16 cellular contexts compared by ENCODE assay signal in genomic region chr7:111014074-111014473, GRCh38.
DNase-seq lines count a peak whose midpoint lies in the region; ATAC-seq, FAIRE-seq and TF ChIP-seq lines count a peak whose summit lies in the region.
"Had no signal": no experiment of that assay in that cellular context is flagged by ENCODE, and none has a peak within 500 bp of the region (broad histone marks: within the 10 kb centered on the region; RNA-seq: fewer than 3 reads in every experiment).

No MANE protein-coding gene starts in this region.

- no peak for TF ChIP-seq RAD21 in HepG2 (CRISPR knock-in tag; IDR thresholded peaks at IDR 0.05)

- H3K4me2 ChIP-seq in HepG2 (ENCODE audit: low read depth, low read length): no peak overlapping the region

- peak overlapping the region; percentile 55 for H3K4me3 Mint-ChIP-seq in activated CD4-positive, alpha-beta T cell treated with anti-CD3 and anti-CD28 coated beads, Interleukin-2, amount 10 ng/mL, durations not matched to agents 24 days and 14 days
- no peak overlapping the region for H3K4me3 Mint-ChIP-seq in CD8-positive, alpha-beta memory T cell
- peak overlapping the region; percentile 85 for H3K4me3 Mint-ChIP-seq in activated T-helper 17 cell treated with anti-CD3 and anti-CD28 coated beads, Interleukin-2, amount 50 U/mL, for 72 hours
- H3K4me3 Mint-ChIP-seq in glutamatergic neuron (ENCODE audit: unreplicated experiment): no peak overlapping the region

- TF ChIP-seq CTCF in HepG2 (CRISPR knock-in tag; IDR thresholded peaks at IDR 0.05) (no peak), glutamatergic neuron (IDR thresholded peaks at IDR 0.05; ENCODE audit: partially characterized antibody, unreplicated experiment) (no peak), body of pancreas (IDR thresholded peaks at IDR 0.05) (no peak)

- no peaks in the 10 kb centered on the region for H3K79me2 ChIP-seq in HepG2 (ENCODE audit: insufficient read depth, low read length)

- POLR2A ChIA-PET in CD8-positive, alpha-beta memory T cell (lab: Charles Lee): interaction anchor here (0.6 kb wide), 1 partner anchor 77 kb away, joined by 3 read pairs; no protein-coding TSS in a partner anchor
- POLR2A ChIA-PET in HepG2 (lab: Yijun Ruan, JAX): no interaction called here

- 63% methylated on average over 6 of the region's 6 CpGs for WGBS in HepG2 (ENCODE audit: low lambda C conversion rate)
- 91 to 92% methylated on average over 6 of the region's 6 CpGs for WGBS in body of pancreas, 2 donors

- FAIRE-seq in HepG2 (lab: Jason Lieb, UNC): no peak
- FAIRE-seq: small intestine had no signal

- H3K27me3 Mint-ChIP-seq in activated CD4-positive, alpha-beta T cell treated with anti-CD3 and anti-CD28 coated beads, Interleukin-2, amount 10 ng/mL, durations not matched to agents 24 days and 14 days: no peaks in the 10 kb centered on the region
- H3K27me3 Mint-ChIP-seq in CD8-positive, alpha-beta memory T cell: no peaks in the 10 kb centered on the region
- H3K27me3 Mint-ChIP-seq in activated T-helper 17 cell treated with anti-CD3 and anti-CD28 coated beads, Interleukin-2, amount 50 U/mL, for 72 hours: no peaks in the 10 kb centered on the region
- no peaks in the 10 kb centered on the region for H3K27me3 Mint-ChIP-seq in glutamatergic neuron (ENCODE audit: unreplicated experiment)

- peaks cover 65% of the 10 kb centered on the region for H3K4me1 ChIP-seq in CD8-positive, alpha-beta memory T cell (ENCODE audit: insufficient read depth, low read length)
- H3K4me1 ChIP-seq in HepG2 (ENCODE audit: insufficient read depth, low read length): 0 out of 2 replicates have a peak, but pooled peaks cover 3% of the 10 kb centered on the region
- no peaks in the 10 kb centered on the region for H3K4me1 ChIP-seq in body of pancreas

- peak overlapping the region; percentile 85 for H3K27ac Mint-ChIP-seq in activated CD4-positive, alpha-beta T cell treated with anti-CD3 and anti-CD28 coated beads, Interleukin-2, amount 10 ng/mL, durations not matched to agents 24 days and 14 days
- peak overlapping the region in 5 of 8 donors; percentile 8 to 94 (median 49) for H3K27ac Mint-ChIP-seq in CD8-positive, alpha-beta memory T cell
- peak overlapping the region; percentile 89 for H3K27ac Mint-ChIP-seq in activated T-helper 17 cell treated with anti-CD3 and anti-CD28 coated beads, Interleukin-2, amount 50 U/mL, for 72 hours
- no peak overlapping the region for H3K27ac Mint-ChIP-seq in glutamatergic neuron (ENCODE audit: unreplicated experiment)

- in situ Hi-C loops in HepG2 (cut with HindIII; ENCODE audit: extremely low pct_ligation_motif_present, low pct_unique_long_range_greater_than_20kb): no loop called here

- H2AFZ ChIP-seq in HepG2 (ENCODE audit: low read length): no peak overlapping the region

- H3K36me3 ChIP-seq in CD8-positive, alpha-beta memory T cell (ENCODE audit: insufficient read depth, low read length): no peaks in the 10 kb centered on the region
- H3K36me3 ChIP-seq in HepG2 (replicated peaks in 1 of 2; ENCODE audit: control insufficient read depth in 1 of 2, insufficient read depth in 2 of 2, low read length in 2 of 2): no peaks in the 10 kb centered on the region
- H3K36me3 ChIP-seq in body of pancreas (replicated peaks in 1 of 2; ENCODE audit: insufficient read depth in 1 of 2, low read depth in 2 of 2): no peaks in the 10 kb centered on the region

- no peak for TF ChIP-seq POLR2A in HepG2 (IDR thresholded peaks at IDR 0.05; ENCODE audit: insufficient read depth in 1 of 2, low read depth in 2 of 2, low read length in 2 of 2)
- no peak for TF ChIP-seq POLR2A in body of pancreas (IDR thresholded peaks at IDR 0.05)

- H3K9me3 Mint-ChIP-seq in activated CD4-positive, alpha-beta T cell treated with anti-CD3 and anti-CD28 coated beads, Interleukin-2, amount 10 ng/mL, durations not matched to agents 24 days and 14 days: peaks cover 7% of the 10 kb centered on the region
- H3K9me3 Mint-ChIP-seq in CD8-positive, alpha-beta memory T cell: no peaks in the 10 kb centered on the region
- H3K9me3 Mint-ChIP-seq in activated T-helper 17 cell treated with anti-CD3 and anti-CD28 coated beads, Interleukin-2, amount 50 U/mL, for 72 hours: no peaks in the 10 kb centered on the region
- no peaks in the 10 kb centered on the region for H3K9me3 Mint-ChIP-seq in glutamatergic neuron (ENCODE audit: unreplicated experiment)

- H3K36me3 Mint-ChIP-seq in activated CD4-positive, alpha-beta T cell treated with anti-CD3 and anti-CD28 coated beads, Interleukin-2, amount 10 ng/mL, durations not matched to agents 24 days and 14 days (ENCODE audit: low read depth): peaks cover 2% of the 10 kb centered on the region
- no peaks in the 10 kb centered on the region for H3K36me3 Mint-ChIP-seq in CD8-positive, alpha-beta memory T cell
- H3K36me3 Mint-ChIP-seq in activated T-helper 17 cell treated with anti-CD3 and anti-CD28 coated beads, Interleukin-2, amount 50 U/mL, for 72 hours (ENCODE audit: low read depth): no peaks in the 10 kb centered on the region
- no peaks in the 10 kb centered on the region for H3K36me3 Mint-ChIP-seq in glutamatergic neuron (ENCODE audit: unreplicated experiment)

- no peak overlapping the region for H3K9ac ChIP-seq in HepG2 (ENCODE audit: insufficient read depth, low read depth, low read length)

- peaks cover 72% of the 10 kb centered on the region for H3K4me1 Mint-ChIP-seq in activated CD4-positive, alpha-beta T cell treated with anti-CD3 and anti-CD28 coated beads, Interleukin-2, amount 10 ng/mL, durations not matched to agents 24 days and 14 days
- peaks cover 45 to 78% (median 65%) of the 10 kb centered on the region in 3 donors for H3K4me1 Mint-ChIP-seq in CD8-positive, alpha-beta memory T cell
- peaks cover 37% of the 10 kb centered on the region for H3K4me1 Mint-ChIP-seq in activated T-helper 17 cell treated with anti-CD3 and anti-CD28 coated beads, Interleukin-2, amount 50 U/mL, for 72 hours
- no peaks in the 10 kb centered on the region for H3K4me1 Mint-ChIP-seq in glutamatergic neuron (ENCODE audit: low read depth, unreplicated experiment)

- H3K9me3 ChIP-seq in CD8-positive, alpha-beta memory T cell (ENCODE audit: low read length): no peaks in the 10 kb centered on the region
- H3K9me3 ChIP-seq in HepG2 (ENCODE audit: low read length) (no peaks in the 10 kb centered on the region), body of pancreas (no peaks in the 10 kb centered on the region)

- intact Hi-C loops in activated CD4-positive, alpha-beta T cell treated with anti-CD3 and anti-CD28 coated beads, Interleukin-2, amount 10 ng/mL, durations not matched to agents 24 days and 14 days (cut with micrococcal nuclease): loop anchor here (5.0 kb wide), 2 partner anchors 107 to 548 kb away; partner anchors contain the start of gene IMMP2L
- intact Hi-C loops in HepG2 (cut with micrococcal nuclease; ENCODE audit: unreplicated experiment) (no loop called here), body of pancreas (cut with DNase I) (no loop called here)

- no peaks in the 10 kb centered on the region for H3K27me3 ChIP-seq in CD8-positive, alpha-beta memory T cell (ENCODE audit: insufficient read depth, low read length, poor library complexity, severe bottlenecking)
- H3K27me3 ChIP-seq in HepG2 (ENCODE audit: control insufficient read depth in 1 of 2, insufficient read depth in 2 of 2, low read length in 2 of 2) (no peaks in the 10 kb centered on the region), body of pancreas (no peaks in the 10 kb centered on the region)

- CTCF ChIA-PET in CD8-positive, alpha-beta memory T cell (lab: Charles Lee): no interaction called here
- CTCF ChIA-PET in HepG2 (lab: Yijun Ruan, JAX; ENCODE audit: low intra/inter-chr PET ratio, low total read pairs): no interaction called here

- peak; percentile 67 for DNase-seq in activated CD4-positive, alpha-beta T cell treated with anti-CD3 and anti-CD28 coated beads, Interleukin-2, amount 10 ng/mL, durations not matched to agents 24 days and 14 days
- no peak for DNase-seq in activated CD4-positive, alpha-beta T cell treated with anti-CD3 and anti-CD28 coated beads, Interleukin-2, amount 50 U/mL, for 48 hours
- no peak for DNase-seq in CD8-positive, alpha-beta memory T cell
- DNase-seq in HepG2 (ENCODE audit: low spot score): no peak
- DNase-seq in glutamatergic neuron: no peak
- DNase-seq in body of pancreas: no peak
- DNase-seq: C1 segment of cervical spinal cord; DMS53; effector CD8-positive, alpha-beta T cell; left colon; NCI-H187 treated with DMSO at 0.1 percent for 48 hours; NCI-H524 treated with DMSO at 0.1 percent for 48 hours; OCI-M1 had no signal

- H3K4me3 ChIP-seq in CD8-positive, alpha-beta memory T cell (ENCODE audit: low read length): no peak overlapping the region
- H3K4me3 ChIP-seq in HepG2 (replicated peaks in 1 of 3; ENCODE audit: insufficient read depth in 1 of 3, low read depth in 2 of 3, low read length in 3 of 3): no peak overlapping the region
- H3K4me3 ChIP-seq in body of pancreas: no peak overlapping the region

- no peaks in the 10 kb centered on the region for H4K20me1 ChIP-seq in HepG2 (ENCODE audit: insufficient read depth, low read length)

- H3K27ac ChIP-seq in CD8-positive, alpha-beta memory T cell (ENCODE audit: low read depth, low read length): no peak overlapping the region
- H3K27ac ChIP-seq in HepG2 (ENCODE audit: extremely low read length, insufficient read depth, low read length) (no peak overlapping the region), body of pancreas (no peak overlapping the region)

- no peak for ATAC-seq in activated T-helper 17 cell treated with anti-CD3 and anti-CD28 coated beads, Interleukin-2, amount 50 U/mL, for 72 hours (replicated peaks)
- ATAC-seq in HepG2: no peak
- ATAC-seq in HG03039 (IDR thresholded peaks at IDR 0.05; ENCODE audit: unreplicated experiment): no peak
- no peak for ATAC-seq in body of pancreas
- ATAC-seq: left colon had no signal

- TF ChIP-seq EP300 in HepG2 (IDR thresholded peaks at IDR 0.05; ENCODE audit: low read depth in 2 of 2, low read length in 2 of 2): no peak
- no peak for TF ChIP-seq EP300 in HepG2 (CRISPR knock-in tag; IDR thresholded peaks at IDR 0.05; ENCODE audit: borderline replicate concordance)

- BruUV-seq in HepG2 (replicated peaks; lab: Mats Ljungman, UMichigan): no TSS peak

TF ChIP-seq in HepG2, 621 proteins besides CTCF, POLR2A, EP300 and RAD21 (continues in another document):
- TF ChIP-seq ZNF12 (CRISPR knock-in tag; IDR thresholded peaks at IDR 0.05) (no peak), ZNF547 (CRISPR knock-in tag; IDR thresholded peaks at IDR 0.05) (no peak), SUZ12 (IDR thresholded peaks at IDR 0.05; ENCODE audit: low read depth, low read length) (no peak), CEBPB (IDR thresholded peaks at IDR 0.05; ENCODE audit: borderline replicate concordance, low read depth, low read length) (peak; percentile 20; the same call in 1 of the 2 replicates), CEBPG (CRISPR knock-in tag; IDR thresholded peaks at IDR 0.05) (0 out of 2 replicates have a peak, but pooled peaks have one; percentile 16), STAT5B (CRISPR knock-in tag; IDR thresholded peaks at IDR 0.05) (no peak), ZKSCAN8 (CRISPR knock-in tag; IDR thresholded peaks at IDR 0.05; ENCODE audit: borderline replicate concordance) (no peak), MAFG (CRISPR knock-in tag; IDR thresholded peaks at IDR 0.05) (no peak)

Comparison
In these comparisons a context has a peak if more than half of its experiments do, and no peak if none do; other contexts are left out.
1. H3K4me3 Mint-ChIP-seq: peak in activated CD4-positive, alpha-beta T cell treated with anti-CD3 and anti-CD28 coated beads, Interleukin-2, amount 10 ng/mL, durations not matched to agents 24 days and 14 days (single experiment) and activated T-helper 17 cell treated with anti-CD3 and anti-CD28 coated beads, Interleukin-2, amount 50 U/mL, for 72 hours (single experiment); none in CD8-positive, alpha-beta memory T cell (0 of 7) and glutamatergic neuron (single experiment).